Comparison of ENCODE assay signal across 8 cellular contexts in the genomic region with DNA sequence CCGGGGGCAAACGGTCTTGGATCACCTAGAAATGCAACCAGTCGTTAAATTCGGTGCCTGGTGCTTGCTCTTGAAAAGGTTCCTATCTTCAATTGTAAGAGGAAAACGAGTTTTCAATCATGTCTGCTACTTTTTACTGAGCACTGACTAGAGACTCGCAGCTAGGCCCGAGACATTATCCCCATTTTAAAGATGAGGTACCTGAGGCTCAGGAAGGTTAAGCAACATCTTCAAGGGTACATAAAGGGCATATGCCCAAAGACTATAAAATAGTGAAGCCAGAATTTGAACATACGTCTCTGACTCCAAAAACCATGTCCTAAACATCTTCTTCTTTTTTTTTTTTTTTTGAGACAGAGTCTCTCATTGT. TPM values are rescaled to one million over a fixed set of nuclear protein-coding genes. Genes with fewer than 3 reads are reported as not detected.
DNase-seq lines count a peak whose midpoint lies in the region; ATAC-seq and TF ChIP-seq lines count a peak whose summit lies in the region.

No MANE protein-coding gene starts in this region.

- no peak for TF ChIP-seq CTCF in 22Rv1 (IDR thresholded peaks at IDR 0.05)
- no peak for TF ChIP-seq CTCF in cardiac fibroblast (IDR thresholded peaks at IDR 0.05; ENCODE audit: low read depth, low read length)
- TF ChIP-seq CTCF in GM13977 (IDR thresholded peaks at IDR 0.05; ENCODE audit: extremely low read depth, insufficient read depth, missing control alignments), result no peak

- peak overlapping the region; percentile 90 for H3K27ac ChIP-seq in 22Rv1
- H3K27ac ChIP-seq in HUES64 (ENCODE audit: low read depth, low read length), result peak overlapping the region; percentile 40; the same call in 1 of the 2 replicates

- H3K4me1 ChIP-seq in HUES64 (ENCODE audit: insufficient read depth, low read length) (0 out of 2 replicates have a peak, but pooled peaks cover 4% of the 10 kb centered on the region), mucosa of stomach (ENCODE audit: control insufficient read depth, insufficient read depth, low read length) (peaks cover 21% of the 10 kb centered on the region)

- DNase-seq in cardiac fibroblast (ENCODE audit: low read depth in 2 of 2), result no peak
- DNase-seq in GM13977 (ENCODE audit: low spot score), result no peak
- DNase-seq in NCI-H1417 (lab: John Stamatoyannopoulos, UW), result no peak

- in situ Hi-C loops in GM13977 (cut with MboI; ENCODE audit: low pct_unique_long_range_greater_than_20kb, low sequenced_read_pairs, unreplicated experiment), result loop anchor here (10.0 kb wide), 1 partner anchor 282 kb away; the partner anchor contains the start of gene YWHAH

- H3K9ac ChIP-seq in HUES64 (ENCODE audit: low read depth, low read length), result peak overlapping the region; percentile 48
- H3K9ac ChIP-seq in mucosa of stomach (ENCODE audit: low read length), result peak overlapping the region; percentile 77

- H3K27me3 ChIP-seq in HUES64 (ENCODE audit: insufficient read depth, low read length), result no peaks in the 10 kb centered on the region
- H3K27me3 ChIP-seq in mucosa of stomach (ENCODE audit: control insufficient read depth, insufficient read depth, low read length), result no peaks in the 10 kb centered on the region

- H3K9me3 ChIP-seq in HUES64 (ENCODE audit: insufficient read depth, low read depth, low read length), result no peaks in the 10 kb centered on the region
- H3K9me3 ChIP-seq in mucosa of stomach (ENCODE audit: control insufficient read depth, low read length), result no peaks in the 10 kb centered on the region

- 58% methylated on average over 8 of the region's 8 CpGs for WGBS in HUES64

- H3K4me3 ChIP-seq in HUES64 (ENCODE audit: low read length) (peak overlapping the region; percentile 87), cardiac fibroblast (replicated peaks in 1 of 2; ENCODE audit: low read depth in 2 of 2, low read length in 2 of 2) (peak overlapping the region; percentile 72 to 77), mucosa of stomach (ENCODE audit: low read length) (peak overlapping the region; percentile 37)

- ATAC-seq in GM18502 (IDR thresholded peaks at IDR 0.05; ENCODE audit: poor library complexity, unreplicated experiment), result no peak
- no peak for ATAC-seq in HG03175 (IDR thresholded peaks at IDR 0.05; ENCODE audit: unreplicated experiment)

- H3K36me3 ChIP-seq in HUES64 (ENCODE audit: insufficient read depth, low read length), result no peaks in the 10 kb centered on the region
- H3K36me3 ChIP-seq in mucosa of stomach (ENCODE audit: control insufficient read depth, insufficient read depth, low read length), result no peaks in the 10 kb centered on the region

RNA-seq across cellular contexts. Expression of gene PISD, which starts 0.6 kb away (rescaled TPM):
- 26.4 TPM for polyA plus RNA-seq in HUES64 (2013, experiment 1 of 2)
- polyA plus RNA-seq in HUES64 (2013, experiment 2 of 2), result 27.4 TPM

Comparison
In these comparisons a context has a peak if more than half of its experiments do, and no peak if none do; other contexts are left out.
1. H3K4me3 ChIP-seq: peak in every context shown above with its lines; median percentile 87 in HUES64; 74 in cardiac fibroblast; 37 in mucosa of stomach.